In the genomic region with DNA sequence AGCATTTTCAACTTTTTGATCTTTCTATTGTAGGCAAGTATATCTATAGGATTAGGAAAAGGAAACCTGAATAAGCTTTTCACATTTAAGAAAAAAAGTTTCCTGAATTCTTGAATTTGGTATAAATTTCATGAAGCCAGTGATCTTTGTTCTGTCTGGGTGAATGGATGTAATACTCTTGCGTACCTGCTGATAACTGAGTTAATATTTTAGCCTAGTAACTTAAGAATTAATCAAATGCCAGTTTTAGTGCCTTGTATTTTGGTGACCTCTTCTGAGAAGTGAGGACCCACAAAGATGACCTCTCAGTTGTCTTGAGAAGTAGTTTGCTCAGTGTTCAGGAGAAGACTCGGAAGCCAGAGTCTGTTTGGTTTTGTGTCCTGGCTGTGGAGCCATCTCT, we compare ENCODE assay signal across 25 cellular contexts.
"Had no signal": no experiment of that assay in that cellular context is flagged by ENCODE, and none has a peak within 500 bp of the region (broad histone marks: within the 10 kb centered on the region; RNA-seq: fewer than 3 reads in every experiment).

No MANE protein-coding gene starts in this region.

- H3K9me3 ChIP-seq: SJSA1 had no signal

- DNase-seq: Kasumi-1, MM.1S, NCI-H1092 treated with DMSO at 0.1 percent for 48 hours, NCI-H1436, NCI-H187, NCI-H2029, NCI-H2081 treated with DMSO at 0.1 percent for 48 hours, NCI-H2171, NCI-H226, NCI-H446, NCI-H510A, NCI-H524 treated with DMSO at 0.1 percent for 48 hours, NCI-H69, NCI-H774, Right ventricle myocardium superior, RPMI8226, SIG-M5 had no signal

- H3K4me3 Mint-ChIP-seq: IgD-negative memory B cell had no signal

- H3K4me3 ChIP-seq: K562, SJSA1, SK-N-MC had no signal

- H3K36me3 ChIP-seq: SJSA1 had no signal

- FAIRE-seq: HTR-8/SVneo, K562, RCC 7860 had no signal

- ATAC-seq: K562 had no signal

- H3K27ac ChIP-seq: HL-60, KMS-11, SJSA1, SK-N-MC had no signal

- H3K27me3 Mint-ChIP-seq: IgD-negative memory B cell had no signal

- H3K9me3 Mint-ChIP-seq: IgD-negative memory B cell had no signal

- H3K27me3 ChIP-seq: SJSA1 had no signal

- H3K27ac Mint-ChIP-seq: IgD-negative memory B cell had no signal

- H3K9ac ChIP-seq: KMS-11 had no signal

- H3K4me1 ChIP-seq: SJSA1 had no signal
